Comparison of ENCODE assay signal across 16 cellular contexts in genomic region chr3:86988986-86989385, GRCh38. TPM values are rescaled to one million over a fixed set of nuclear protein-coding genes. Genes with fewer than 3 reads are reported as not detected.
A peak's percentile ranks its signal among the peaks of the same experiment; 100 is the strongest.
DNase-seq lines count a peak whose midpoint lies in the region; ATAC-seq and TF ChIP-seq lines count a peak whose summit lies in the region.
"Had no signal": no experiment of that assay in that cellular context is flagged by ENCODE, and none has a peak within 500 bp of the region (broad histone marks: within the 10 kb centered on the region; RNA-seq: fewer than 3 reads in every experiment).

No MANE protein-coding gene starts in this region.

- H3K4me3 ChIP-seq in AG10803 (ENCODE audit: low read length) (peak overlapping the region; percentile 93), skeletal muscle cell (ENCODE audit: low read depth, low read length) (peak overlapping the region; percentile 68)
- no peak overlapping the region for H3K4me3 ChIP-seq in CD8-positive, alpha-beta memory T cell (ENCODE audit: low read length)
- H3K4me3 ChIP-seq: BLaER1 treated with 17β-estradiol and CSF1 and Interleukin-3, amounts not matched to agents 10 nM and 100 nM; body of pancreas had no signal

- no peak overlapping the region for H3K27ac Mint-ChIP-seq in WTC11
- H3K27ac Mint-ChIP-seq in CD8-positive, alpha-beta memory T cell = no peak overlapping the region

- H3K36me3 Mint-ChIP-seq in WTC11 = no peaks in the 10 kb centered on the region
- no peaks in the 10 kb centered on the region for H3K36me3 Mint-ChIP-seq in CD8-positive, alpha-beta memory T cell

- no peaks in the 10 kb centered on the region for H3K36me3 ChIP-seq in CD8-positive, alpha-beta memory T cell (ENCODE audit: insufficient read depth, low read length)
- H3K36me3 ChIP-seq: BLaER1 treated with 17β-estradiol and CSF1 and Interleukin-3, amounts not matched to agents 10 nM and 100 nM; thyroid gland; WERI-Rb-1 had no signal

- CTCF ChIA-PET in WTC11 (lab: Charles Lee) = no interaction called here
- CTCF ChIA-PET in CD8-positive, alpha-beta memory T cell (lab: Charles Lee) = no interaction called here

- no peaks in the 10 kb centered on the region for H3K27me3 ChIP-seq in foreskin keratinocyte
- no peaks in the 10 kb centered on the region for H3K27me3 ChIP-seq in CD8-positive, alpha-beta memory T cell (ENCODE audit: insufficient read depth, low read length, poor library complexity, severe bottlenecking)
- H3K27me3 ChIP-seq: body of pancreas, thyroid gland had no signal

- DNase-seq in AG10803 (ENCODE audit: low read depth) (no peak), WTC11 (ENCODE audit: low spot score) (no peak), foreskin keratinocyte (no peak), skeletal muscle cell (ENCODE audit: low read depth) (no peak), DMS114 treated with DMSO at 0.1 percent for 48 hours (lab: John Stamatoyannopoulos, UW; ENCODE audit: unreplicated experiment) (no peak), NCI-H82 (lab: John Stamatoyannopoulos, UW) (no peak), RPMI8226 (no peak)
- DNase-seq in CD8-positive, alpha-beta memory T cell = no peak
- DNase-seq: body of pancreas, islet precursor cell, NCI-H1048, NCI-H510A treated with DMSO at 0.1 percent for 48 hours, occipital lobe, thyroid gland, WERI-Rb-1 had no signal

- H3K9me3 ChIP-seq in CD8-positive, alpha-beta memory T cell (ENCODE audit: low read length) = no peaks in the 10 kb centered on the region
- H3K9me3 ChIP-seq: body of pancreas, thyroid gland had no signal

- H3K4me3 Mint-ChIP-seq in WTC11 = peak overlapping the region; percentile 32; the same call in 1 of the 2 replicates
- no peak overlapping the region for H3K4me3 Mint-ChIP-seq in CD8-positive, alpha-beta memory T cell

- peaks cover 19% of the 10 kb centered on the region for H3K4me1 Mint-ChIP-seq in WTC11
- peaks cover 0 to 10% (median 0%) of the 10 kb centered on the region in 3 donors for H3K4me1 Mint-ChIP-seq in CD8-positive, alpha-beta memory T cell

- H3K9me3 Mint-ChIP-seq in WTC11 = no peaks in the 10 kb centered on the region
- peaks cover 0 to 7% (median 4%) of the 10 kb centered on the region in 5 donors for H3K9me3 Mint-ChIP-seq in CD8-positive, alpha-beta memory T cell

- POLR2A ChIA-PET in WTC11 (lab: Charles Lee) = no interaction called here
- POLR2A ChIA-PET in CD8-positive, alpha-beta memory T cell (lab: Charles Lee) = no interaction called here

- H3K27me3 Mint-ChIP-seq in WTC11 (ENCODE audit: low read depth) = peaks cover 20% of the 10 kb centered on the region
- peaks cover 5 to 17% of the 10 kb centered on the region in 2 donors for H3K27me3 Mint-ChIP-seq in CD8-positive, alpha-beta memory T cell

- no peak for ATAC-seq in WTC11
- no peak for ATAC-seq in foreskin keratinocyte
- ATAC-seq: body of pancreas had no signal

- no peak for TF ChIP-seq CTCF in AG10803 (conservative IDR thresholded peaks at IDR 0.05; ENCODE audit: low read length)
- TF ChIP-seq CTCF in WTC11 (IDR thresholded peaks at IDR 0.05) = no peak
- TF ChIP-seq CTCF in foreskin keratinocyte (conservative IDR thresholded peaks at IDR 0.05) = no peak

- H3K4me1 ChIP-seq in foreskin keratinocyte = peaks cover 15% of the 10 kb centered on the region
- H3K4me1 ChIP-seq in CD8-positive, alpha-beta memory T cell (ENCODE audit: insufficient read depth, low read length) = no peaks in the 10 kb centered on the region
- H3K4me1 ChIP-seq: thyroid gland had no signal

- H3K27ac ChIP-seq in foreskin keratinocyte = peak overlapping the region; percentile 35
- H3K27ac ChIP-seq in CD8-positive, alpha-beta memory T cell (ENCODE audit: low read depth, low read length) = no peak overlapping the region
- H3K27ac ChIP-seq: BLaER1 treated with 17β-estradiol and CSF1 and Interleukin-3, amounts not matched to agents 10 nM and 100 nM; WERI-Rb-1 had no signal

TF ChIP-seq in WTC11, 78 proteins besides CTCF, POLR2A, EP300 and RAD21:
- TF ChIP-seq AR (CRISPR knock-in tag; IDR thresholded peaks at IDR 0.05) (no peak), E2F4 (CRISPR knock-in tag; IDR thresholded peaks at IDR 0.05; ENCODE audit: borderline replicate concordance, low read depth) (no peak), ZNF121 (CRISPR knock-in tag; IDR thresholded peaks at IDR 0.05) (no peak), ZNF396 (CRISPR knock-in tag; IDR thresholded peaks at IDR 0.05; ENCODE audit: borderline replicate concordance) (no peak), SP1 (CRISPR knock-in tag; conservative IDR thresholded peaks at IDR 0.05) (no peak), AFF4 (CRISPR knock-in tag; IDR thresholded peaks at IDR 0.05; ENCODE audit: borderline replicate concordance) (no peak)
- TF ChIP-seq, protein P1, sequence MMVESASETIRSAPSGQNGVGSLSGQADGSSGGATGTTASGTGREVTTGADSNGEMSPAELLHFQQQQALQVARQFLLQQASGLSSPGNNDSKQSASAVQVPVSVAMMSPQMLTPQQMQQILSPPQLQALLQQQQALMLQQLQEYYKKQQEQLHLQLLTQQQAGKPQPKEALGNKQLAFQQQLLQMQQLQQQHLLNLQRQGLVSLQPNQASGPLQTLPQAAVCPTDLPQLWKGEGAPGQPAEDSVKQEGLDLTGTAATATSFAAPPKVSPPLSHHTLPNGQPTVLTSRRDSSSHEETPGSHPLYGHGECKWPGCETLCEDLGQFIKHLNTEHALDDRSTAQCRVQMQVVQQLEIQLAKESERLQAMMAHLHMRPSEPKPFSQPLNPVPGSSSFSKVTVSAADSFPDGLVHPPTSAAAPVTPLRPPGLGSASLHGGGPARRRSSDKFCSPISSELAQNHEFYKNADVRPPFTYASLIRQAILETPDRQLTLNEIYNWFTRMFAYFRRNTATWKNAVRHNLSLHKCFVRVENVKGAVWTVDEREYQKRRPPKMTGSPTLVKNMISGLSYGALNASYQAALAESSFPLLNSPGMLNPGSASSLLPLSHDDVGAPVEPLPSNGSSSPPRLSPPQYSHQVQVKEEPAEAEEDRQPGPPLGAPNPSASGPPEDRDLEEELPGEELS (CRISPR knock-in tag; IDR thresholded peaks at IDR 0.05) = no peak

RNA-seq across cellular contexts. Expression of gene VGLL3, which starts 2.0 kb away (rescaled TPM):
- total RNA-seq in WTC11 (2021) (6.1 to 10.4 TPM (median 6.9 TPM) in 3 replicates), foreskin keratinocyte (1.3 and 1.8 TPM in 2 replicates)
- 0.11 and 0.18 TPM in 2 replicates for polyA plus RNA-seq in foreskin keratinocyte
- not detected for total RNA-seq in CD8-positive, alpha-beta memory T cell
- not detected for polyA plus RNA-seq in CD8-positive, alpha-beta memory T cell
